ENCODE assay signal across 7 cellular contexts in the genomic region with DNA sequence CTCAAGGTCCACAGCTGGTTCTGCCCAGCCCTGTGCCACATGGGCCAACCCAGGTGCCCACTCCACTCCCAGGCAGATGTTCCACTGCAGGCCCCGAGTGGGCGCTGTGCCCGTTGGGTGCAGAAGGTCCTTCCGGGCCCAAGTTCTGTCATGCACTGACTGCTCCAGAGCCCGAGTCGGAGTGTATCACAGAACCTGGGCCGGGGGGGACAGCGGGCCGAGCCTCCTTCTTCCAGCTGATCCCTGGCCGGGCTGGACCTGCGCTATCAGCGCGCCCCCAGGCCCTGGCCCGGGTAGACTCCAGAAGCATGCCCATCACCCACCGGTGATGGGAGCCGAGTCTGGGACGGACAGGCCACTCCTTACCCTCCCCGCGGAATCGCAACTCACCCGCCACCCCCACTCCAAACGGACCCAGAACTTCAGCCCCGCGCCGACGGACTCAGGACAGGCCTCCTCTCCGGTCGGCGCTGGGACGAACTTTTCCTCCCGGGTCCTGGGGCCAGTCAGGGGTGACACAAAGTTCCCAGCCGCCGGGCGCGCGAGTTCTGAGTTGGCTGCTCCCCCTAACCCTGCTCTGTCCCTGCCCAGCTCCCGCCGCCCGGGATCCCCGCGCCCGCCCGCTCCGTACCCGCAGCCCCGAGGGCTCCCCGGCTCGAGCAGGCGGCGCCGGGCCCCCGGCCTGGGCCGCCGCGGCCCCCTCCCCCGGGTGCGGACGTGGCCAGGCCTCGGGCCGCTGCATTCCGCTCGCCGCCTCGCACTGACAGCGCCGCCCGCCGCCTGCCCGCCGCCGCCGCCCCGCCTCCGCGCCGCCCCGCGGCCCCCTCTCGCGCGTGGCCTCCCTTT. TPM values are rescaled to one million over a fixed set of nuclear protein-coding genes. Genes with fewer than 3 reads are reported as not detected.
A peak's percentile ranks its signal among the peaks of the same experiment; 100 is the strongest.
DNase-seq lines count a peak whose midpoint lies in the region; ATAC-seq and TF ChIP-seq lines count a peak whose summit lies in the region.

A gene with protein sequence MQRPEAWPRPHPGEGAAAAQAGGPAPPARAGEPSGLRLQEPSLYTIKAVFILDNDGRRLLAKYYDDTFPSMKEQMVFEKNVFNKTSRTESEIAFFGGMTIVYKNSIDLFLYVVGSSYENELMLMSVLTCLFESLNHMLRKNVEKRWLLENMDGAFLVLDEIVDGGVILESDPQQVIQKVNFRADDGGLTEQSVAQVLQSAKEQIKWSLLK (minus strand): TSS at position 762 of the 846 bp plus-strand sequence. CDS start 20 bp downstream, at position 742.

- H3K4me2 ChIP-seq in PC-9, result peak within 1 kb of the TSS; percentile 74
- peak within 1 kb of the TSS; percentile 85 for H3K4me2 ChIP-seq in trophoblast cell (ENCODE audit: low read length)

- no peaks in the 10 kb centered on the region for H3K9me3 Mint-ChIP-seq in activated naive CD4-positive, alpha-beta T cell treated with anti-CD3 and anti-CD28 coated beads for 36 hours

- ATAC-seq in GM18909 (IDR thresholded peaks at IDR 0.05; ENCODE audit: poor library complexity, unreplicated experiment) (peak; percentile 50), Right ventricle myocardium superior (ENCODE audit: poor library complexity) (peak; percentile 94), HG03571 (IDR thresholded peaks at IDR 0.05; ENCODE audit: unreplicated experiment) (no peak)

- H4K91ac ChIP-seq in trophoblast cell (ENCODE audit: low read depth, low read length), result no peak within 1 kb of the TSS

- H3K9ac ChIP-seq in trophoblast cell (ENCODE audit: low read length), result no peak within 1 kb of the TSS

- H2AFZ ChIP-seq in PC-9 (no peak within 1 kb of the TSS), trophoblast cell (ENCODE audit: insufficient read depth, low read length, poor library complexity) (peak within 1 kb of the TSS; percentile 85)

- H4K20me1 ChIP-seq in PC-9 (ENCODE audit: insufficient read depth), result no peaks in the 10 kb centered on the region

- H3K27me3 Mint-ChIP-seq in activated naive CD4-positive, alpha-beta T cell treated with anti-CD3 and anti-CD28 coated beads for 36 hours (ENCODE audit: low read depth), result peaks cover 32% of the 10 kb centered on the region

- H3K4me3 Mint-ChIP-seq in activated naive CD4-positive, alpha-beta T cell treated with anti-CD3 and anti-CD28 coated beads for 36 hours, result peak within 1 kb of the TSS; percentile 75

- no peak within 1 kb of the TSS for H2BK5ac ChIP-seq in trophoblast cell (ENCODE audit: low read depth, low read length, poor library complexity)

- intact Hi-C loops in PC-9 (cut with micrococcal nuclease; ENCODE audit: unreplicated experiment) (no loop called here), Right ventricle myocardium superior (cut with DNase I) (no loop called here)
- intact Hi-C loops in activated naive CD4-positive, alpha-beta T cell treated with anti-CD3 and anti-CD28 coated beads for 36 hours (cut with micrococcal nuclease), result loop anchor here (1.0 kb wide), 2 partner anchors 11 to 37 kb away; a partner anchor contains a TSS

- no peaks in the 10 kb centered on the region for H3K36me3 Mint-ChIP-seq in activated naive CD4-positive, alpha-beta T cell treated with anti-CD3 and anti-CD28 coated beads for 36 hours (ENCODE audit: low read depth)

- no peak within 1 kb of the TSS for H2AK5ac ChIP-seq in trophoblast cell (ENCODE audit: low read length)

- no peak within 1 kb of the TSS for H3K27ac ChIP-seq in PC-9
- no peak within 1 kb of the TSS for H3K27ac ChIP-seq in trophoblast cell (ENCODE audit: low read depth, low read length)

- H3K4me1 Mint-ChIP-seq in activated naive CD4-positive, alpha-beta T cell treated with anti-CD3 and anti-CD28 coated beads for 36 hours (ENCODE audit: low read depth), result peaks cover 7% of the 10 kb centered on the region

- DNase-seq in PC-9 (no peak), Right ventricle myocardium superior (peak; percentile 84), trophoblast cell (peak in 1 of 2 donors; percentile 34), KBM-7 (no peak)
- DNase-seq in activated naive CD4-positive, alpha-beta T cell treated with anti-CD3 and anti-CD28 coated beads for 36 hours, result peak; percentile 75

- no peaks in the 10 kb centered on the region for H3K79me2 ChIP-seq in PC-9 (ENCODE audit: low read depth)
- H3K79me2 ChIP-seq in trophoblast cell (ENCODE audit: control insufficient read depth, insufficient read depth, low read length, poor library complexity), result no peaks in the 10 kb centered on the region

- CTCF ChIA-PET in PC-9 (lab: Charles Lee), result no interaction called here
- CTCF ChIA-PET in activated naive CD4-positive, alpha-beta T cell treated with anti-CD3 and anti-CD28 coated beads for 36 hours (lab: Charles Lee), result interaction anchor here (0.6 to 4.4 kb wide), 14 partner anchors 9 to 192 kb away, joined by 3 to 37 read pairs (median 4); a partner anchor contains a TSS

- H3K27me3 ChIP-seq in PC-9 (ENCODE audit: insufficient read depth, low read depth), result peaks cover 53% of the 10 kb centered on the region
- peaks cover 19% of the 10 kb centered on the region for H3K27me3 ChIP-seq in trophoblast cell (ENCODE audit: insufficient read depth, low read length)

- H3K4me1 ChIP-seq in PC-9 (replicated peaks; ENCODE audit: insufficient read depth) (no peaks in the 10 kb centered on the region), trophoblast cell (ENCODE audit: control insufficient read depth in 1 of 2, insufficient read depth in 2 of 2, low read length in 2 of 2) (peaks cover 6 to 10% of the 10 kb centered on the region in 2 experiments)

- no peak within 1 kb of the TSS for H3K23ac ChIP-seq in trophoblast cell (ENCODE audit: low read length)

- peaks cover 14% of the 10 kb centered on the region; the same call in 1 of the 2 replicates for H3F3A ChIP-seq in PC-9 (ENCODE audit: insufficient read depth, low read depth)

- H3K4me3 ChIP-seq in PC-9 (peak within 1 kb of the TSS; percentile 49; the same call in 1 of the 2 replicates), trophoblast cell (ENCODE audit: low read depth, low read length) (peak within 1 kb of the TSS; percentile 63)

- H3K14ac ChIP-seq in trophoblast cell (ENCODE audit: low read length), result no peak within 1 kb of the TSS

- no peak for TF ChIP-seq CTCF in PC-9 (conservative IDR thresholded peaks at IDR 0.05)

- whole genome bisulfite sequencing in trophoblast cell (ENCODE audit: extremely low coverage, insufficient coverage, insufficient read length), result no CpG with 5 or more reads among the region's 81 CpGs

- H2BK120ac ChIP-seq in trophoblast cell (ENCODE audit: insufficient read depth, low read length, poor library complexity), result no peak within 1 kb of the TSS

- H3K36me3 ChIP-seq in PC-9 (ENCODE audit: low read depth) (no peaks in the 10 kb centered on the region), trophoblast cell (ENCODE audit: control insufficient read depth in 1 of 2, insufficient read depth in 2 of 2, low read length in 2 of 2) (no peaks in the 10 kb centered on the region)

- H3K18ac ChIP-seq in trophoblast cell (ENCODE audit: low read length), result no peak within 1 kb of the TSS

- H3K27ac Mint-ChIP-seq in activated naive CD4-positive, alpha-beta T cell treated with anti-CD3 and anti-CD28 coated beads for 36 hours, result no peak within 1 kb of the TSS

- H2BK12ac ChIP-seq in trophoblast cell (ENCODE audit: low read length), result no peak within 1 kb of the TSS

- no peak within 1 kb of the TSS for H3K4ac ChIP-seq in trophoblast cell (ENCODE audit: low read depth, low read length)

- in situ Hi-C loops in KBM-7 (cut with MboI; ENCODE audit: low pct_unique_long_range_greater_than_20kb, low sequenced_read_pairs), result loop anchor here (10.0 kb wide), 1 partner anchor 88 kb away; no protein-coding TSS in a partner anchor

- H3K9me2 ChIP-seq in PC-9 (ENCODE audit: insufficient read depth), result no peaks in the 10 kb centered on the region

- no peaks in the 10 kb centered on the region for H3K79me1 ChIP-seq in trophoblast cell (ENCODE audit: low read length)

- POLR2A ChIA-PET in PC-9 (lab: Charles Lee; ENCODE audit: unreplicated experiment), result no interaction called here

- BruUV-seq in PC-9 (replicated peaks; lab: Mats Ljungman, UMichigan), result no TSS peak

- H4K8ac ChIP-seq in trophoblast cell (ENCODE audit: low read depth, low read length), result no peak within 1 kb of the TSS

- H3K9me3 ChIP-seq in PC-9 (ENCODE audit: insufficient read depth, low read depth) (no peaks in the 10 kb centered on the region), trophoblast cell (ENCODE audit: insufficient read depth, low read depth, low read length) (peaks cover 5% of the 10 kb centered on the region)

- no peak within 1 kb of the TSS for H4K12ac ChIP-seq in trophoblast cell (ENCODE audit: low read depth, low read length)

RNA-seq across cellular contexts. Expression of the gene that starts here (rescaled TPM):
- total RNA-seq in PC-9 (2021) (2.6 and 2.7 TPM in 2 replicates), Right ventricle myocardium superior (49.2 TPM)
- 1 to 10 TPM; 2.4 to 3.3 TPM for total RNA-seq in activated naive CD4-positive, alpha-beta T cell treated with anti-CD3 and anti-CD28 coated beads for 36 hours
- 1.8 and 2.3 TPM in 2 replicates for polyA plus RNA-seq in trophoblast cell (2013)

Comparison
In these comparisons a context has a peak if more than half of its experiments do, and no peak if none do; other contexts are left out.
1. RNA of the gene that starts here (total RNA-seq): 49.2 TPM in Right ventricle myocardium superior (single experiment); 2.4 to 3.3 TPM in activated naive CD4-positive, alpha-beta T cell treated with anti-CD3 and anti-CD28 coated beads for 36 hours and 2.6 to 2.7 TPM in PC-9; every median in the first group is over 10 times any median in the second.
2. DNase-seq: peak in activated naive CD4-positive, alpha-beta T cell treated with anti-CD3 and anti-CD28 coated beads for 36 hours (single experiment) and Right ventricle myocardium superior (single experiment); none in PC-9 (0 of 2) and KBM-7 (single experiment).